Comparison of ENCODE assay signal across 16 cellular contexts in the genomic region with DNA sequence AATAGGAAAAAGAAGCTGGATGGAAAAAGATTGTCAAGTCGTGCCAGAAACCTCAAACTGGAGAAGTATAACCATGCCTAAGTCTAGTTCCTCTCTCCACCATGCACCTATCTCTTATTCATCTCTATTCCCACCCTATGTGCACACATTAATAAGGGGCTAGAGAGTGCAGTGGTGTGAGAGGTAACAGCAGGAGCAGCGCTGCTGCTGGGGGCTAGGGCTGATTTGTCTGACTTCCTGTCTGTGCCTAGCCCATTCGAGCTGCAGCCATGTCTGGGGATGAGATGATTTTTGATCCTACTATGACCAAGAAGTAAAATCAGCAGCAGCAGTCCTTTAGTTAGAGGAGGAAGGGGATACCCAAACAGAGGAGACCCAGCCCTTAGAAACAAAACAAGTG. TPM values are rescaled to one million over a fixed set of nuclear protein-coding genes. Genes with fewer than 3 reads are reported as not detected.
DNase-seq lines count a peak whose midpoint lies in the region; ATAC-seq, FAIRE-seq and TF ChIP-seq lines count a peak whose summit lies in the region.
"Had no signal": no experiment of that assay in that cellular context is flagged by ENCODE, and none has a peak within 500 bp of the region (broad histone marks: within the 10 kb centered on the region; RNA-seq: fewer than 3 reads in every experiment).

No MANE protein-coding gene starts in this region.

- BruUV-seq in K562 (replicated peaks; lab: Mats Ljungman, UMichigan) = no TSS peak
- BruUV-seq in A673 (replicated peaks; lab: Mats Ljungman, UMichigan) = no TSS peak

- H3K9me3 Mint-ChIP-seq in activated naive CD4-positive, alpha-beta T cell treated with anti-CD3 and anti-CD28 coated beads for 36 hours = no peaks in the 10 kb centered on the region
- no peaks in the 10 kb centered on the region for H3K9me3 Mint-ChIP-seq in stimulated activated naive CD8-positive, alpha-beta T cell treated with anti-CD3 and anti-CD28 coated beads, Interleukin-15, amount 100 ng/mL, for 72 hours

- intact Hi-C loops in activated naive CD4-positive, alpha-beta T cell treated with anti-CD3 and anti-CD28 coated beads for 36 hours (cut with micrococcal nuclease) = loop anchor here (1.0 to 5.0 kb wide), 2 partner anchors 43 to 289 kb away; a partner anchor contains a TSS
- intact Hi-C loops in K562 (cut with micrococcal nuclease) = no loop called here
- intact Hi-C loops in A673 (cut with micrococcal nuclease; ENCODE audit: unreplicated experiment) = no loop called here

- H3K27ac ChIP-seq in K562 (ENCODE audit: extremely low read depth, low read depth, low read length) = peak overlapping the region; percentile 9; the same call in 1 of the 3 replicates
- H3K27ac ChIP-seq in A673 (ENCODE audit: low read depth, low read length, poor library complexity, severe bottlenecking) = no peak overlapping the region
- H3K27ac ChIP-seq: heart right ventricle had no signal

- H3K79me2 ChIP-seq in K562 (ENCODE audit: control insufficient read depth, insufficient read depth, low read length) = peaks cover 86% of the 10 kb centered on the region

- H2AFZ ChIP-seq in K562 (ENCODE audit: low read depth, low read length) = no peak overlapping the region

- in situ Hi-C loops in KBM-7 (cut with MboI; ENCODE audit: low pct_unique_long_range_greater_than_20kb, low sequenced_read_pairs) (no loop called here), K562 (cut with MboI) (no loop called here)

- H3K9ac ChIP-seq in K562 (ENCODE audit: insufficient read depth in 1 of 2, low read depth in 2 of 2, low read length in 2 of 2) = no peak overlapping the region

- CTCF ChIA-PET in activated naive CD4-positive, alpha-beta T cell treated with anti-CD3 and anti-CD28 coated beads for 36 hours (lab: Charles Lee) = interaction anchor here (0.6 to 1.2 kb wide), 2 partner anchors 55 to 121 kb away, joined by 3 read pairs; no protein-coding TSS in a partner anchor
- CTCF ChIA-PET in K562 (lab: Yijun Ruan, JAX; ENCODE audit: low intra/inter-chr PET ratio) = no interaction called here
- CTCF ChIA-PET in A673 (lab: Charles Lee) = no interaction called here

- peaks cover 12% of the 10 kb centered on the region; the same call in 2 of the 3 replicates for H3K36me3 ChIP-seq in K562 (ENCODE audit: control insufficient read depth, insufficient read depth, low read length)
- no peaks in the 10 kb centered on the region for H3K36me3 ChIP-seq in A673 (ENCODE audit: insufficient read depth, low read length, poor library complexity, severe bottlenecking)

- TF ChIP-seq EP300 in K562 (IDR thresholded peaks at IDR 0.05; ENCODE audit: low read length) = no peak

- H4K20me1 ChIP-seq in K562 (replicated peaks; ENCODE audit: control insufficient read depth, insufficient read depth, low read length) = peaks cover 5% of the 10 kb centered on the region; the same call in 1 of the 2 replicates

- no peak for TF ChIP-seq RAD21 in K562 (CRISPR knock-in tag; conservative IDR thresholded peaks at IDR 0.05 in 1 of 2, IDR thresholded peaks at IDR 0.05 in 1 of 2)

- peak; percentile 76 for ATAC-seq in K562
- ATAC-seq in stimulated activated naive CD8-positive, alpha-beta T cell treated with anti-CD3 and anti-CD28 coated beads, Interleukin-15, amount 100 ng/mL, for 72 hours = peak; percentile 67
- ATAC-seq: left ventricle myocardium superior had no signal

- H3K4me3 Mint-ChIP-seq in activated naive CD4-positive, alpha-beta T cell treated with anti-CD3 and anti-CD28 coated beads for 36 hours = no peak overlapping the region
- peak overlapping the region; percentile 30 to 36 for H3K4me3 Mint-ChIP-seq in stimulated activated naive CD8-positive, alpha-beta T cell treated with anti-CD3 and anti-CD28 coated beads, Interleukin-15, amount 100 ng/mL, for 72 hours

- no peak overlapping the region for H3K4me3 ChIP-seq in K562
- no peak overlapping the region for H3K4me3 ChIP-seq in A673 (ENCODE audit: low read depth, low read length, poor library complexity, severe bottlenecking)
- H3K4me3 ChIP-seq: heart right ventricle, smooth muscle cell had no signal

- no peaks in the 10 kb centered on the region for H3K27me3 Mint-ChIP-seq in activated naive CD4-positive, alpha-beta T cell treated with anti-CD3 and anti-CD28 coated beads for 36 hours (ENCODE audit: low read depth)
- no peaks in the 10 kb centered on the region for H3K27me3 Mint-ChIP-seq in stimulated activated naive CD8-positive, alpha-beta T cell treated with anti-CD3 and anti-CD28 coated beads, Interleukin-15, amount 100 ng/mL, for 72 hours

- POLR2A ChIA-PET in K562 (lab: Yijun Ruan, JAX) = interaction anchor here (0.9 to 1.3 kb wide), 3 partner anchors 11 to 20 kb away, joined by 3 read pairs; no protein-coding TSS in a partner anchor
- POLR2A ChIA-PET in A673 (lab: Charles Lee; ENCODE audit: low non-redundant PET) = no interaction called here

- peak overlapping the region; percentile 42 for H3K27ac Mint-ChIP-seq in activated naive CD4-positive, alpha-beta T cell treated with anti-CD3 and anti-CD28 coated beads for 36 hours
- H3K27ac Mint-ChIP-seq in stimulated activated naive CD8-positive, alpha-beta T cell treated with anti-CD3 and anti-CD28 coated beads, Interleukin-15, amount 100 ng/mL, for 72 hours = peak overlapping the region in 1 of 2 donors; percentile 89

- H3K9me1 ChIP-seq in K562 (ENCODE audit: control insufficient read depth, insufficient read depth, low read length) = no peaks in the 10 kb centered on the region

- H3K36me3 Mint-ChIP-seq in activated naive CD4-positive, alpha-beta T cell treated with anti-CD3 and anti-CD28 coated beads for 36 hours (ENCODE audit: low read depth) = peaks cover 4% of the 10 kb centered on the region

- peak; percentile 30 for DNase-seq in activated naive CD4-positive, alpha-beta T cell treated with anti-CD3 and anti-CD28 coated beads for 36 hours
- DNase-seq in activated naive CD4-positive, alpha-beta T cell (lab: John Stamatoyannopoulos, UW) = no peak
- DNase-seq in KBM-7 (peak; percentile 39), K562 (ENCODE audit: extremely low read depth in 1 of 4, low spot score in 3 of 4) (peak in 1 of 4 experiments; percentile 17), A673 (ENCODE audit: low spot score) (no peak), middle frontal gyrus (ENCODE audit: extremely low spot score, low spot score) (no peak)
- DNase-seq in stimulated activated naive CD8-positive, alpha-beta T cell treated with anti-CD3 and anti-CD28 coated beads, Interleukin-15, amount 100 ng/mL, for 72 hours = no peak
- no peak for DNase-seq in stimulated activated CD4-positive, alpha-beta T cell treated with anti-CD3 and anti-CD28 coated beads, Interleukin-2, amount 100 ng/mL, for 48 hours
- DNase-seq: activated CD8-positive, alpha-beta memory T cell treated with anti-CD3 and anti-CD28 coated beads, Interleukin-2, amount 50 U/mL, for 48 hours; EL; heart right ventricle; left ventricle myocardium superior; NCI-H446 treated with DMSO at 0.1 percent for 48 hours; T1000 had no signal

- H3K4me1 ChIP-seq in K562 (replicated peaks in 1 of 2; ENCODE audit: control insufficient read depth in 2 of 2, insufficient read depth in 2 of 2, low read length in 2 of 2) (peaks cover 7 to 12% of the 10 kb centered on the region in 2 experiments), A673 (ENCODE audit: insufficient read depth, low read length, poor library complexity, severe bottlenecking) (peaks cover 11% of the 10 kb centered on the region)

- TF ChIP-seq CTCF in K562 (IDR thresholded peaks at IDR 0.05 in 2 of 3, conservative IDR thresholded peaks at IDR 0.05 in 1 of 3; ENCODE audit: insufficient read depth in 2 of 3, low read depth in 1 of 3, low read length in 3 of 3) (no peak), A673 (conservative IDR thresholded peaks at IDR 0.05; ENCODE audit: low read depth, low read length) (no peak)

- WGBS in K562 (ENCODE audit: insufficient coverage, low coverage, missing lambda C conversion rate) = 46% methylated on average over 3 of the region's 3 CpGs

- FAIRE-seq in K562 (lab: Jason Lieb, UNC) = no peak
- FAIRE-seq: endothelial cell of umbilical vein had no signal

- H3K9me3 ChIP-seq in K562 (replicated peaks; ENCODE audit: control insufficient read depth, insufficient read depth, low read depth, low read length) (no peaks in the 10 kb centered on the region), A673 (ENCODE audit: low read depth, low read length, poor library complexity, severe bottlenecking) (no peaks in the 10 kb centered on the region)
- H3K9me3 ChIP-seq: heart right ventricle had no signal

- TF ChIP-seq POLR2A in K562 (conservative IDR thresholded peaks at IDR 0.05) = no peak

- no peaks in the 10 kb centered on the region for H3K27me3 ChIP-seq in K562 (ENCODE audit: control insufficient read depth in 2 of 2, insufficient read depth in 2 of 2, low read length in 2 of 2)
- H3K27me3 ChIP-seq in A673 (replicated peaks; ENCODE audit: insufficient read depth, low read depth, low read length, poor library complexity) = no peaks in the 10 kb centered on the region
- H3K27me3 ChIP-seq: heart right ventricle had no signal

- H3K4me2 ChIP-seq in K562 (ENCODE audit: insufficient read depth, low read length) = no peak overlapping the region
- H3K4me2 ChIP-seq: smooth muscle cell had no signal

- H3K4me1 Mint-ChIP-seq in activated naive CD4-positive, alpha-beta T cell treated with anti-CD3 and anti-CD28 coated beads for 36 hours (ENCODE audit: low read depth) = peaks cover 45% of the 10 kb centered on the region
- H3K4me1 Mint-ChIP-seq in stimulated activated naive CD8-positive, alpha-beta T cell treated with anti-CD3 and anti-CD28 coated beads, Interleukin-15, amount 100 ng/mL, for 72 hours = peaks cover 39% of the 10 kb centered on the region

RNA-seq across cellular contexts. Expression of a gene that starts 43.0 kb away (rescaled TPM):
- 10 to 100 TPM; 23.1 to 25.0 TPM for total RNA-seq in activated naive CD4-positive, alpha-beta T cell treated with anti-CD3 and anti-CD28 coated beads for 36 hours
- total RNA-seq in K562 (2011; cell fraction: chromatin; rRNA removed; ENCODE audit: low replicate concordance) = 57.1 and 190 TPM in 2 replicates
- total RNA-seq in K562 (2011; cell fraction: nucleolus; rRNA removed) = 19.0 and 31.5 TPM in 2 replicates
- total RNA-seq in K562 (2011; cell fraction: nucleoplasm; rRNA removed) = 65.5 and 113 TPM in 2 replicates
- total RNA-seq in K562 (2014; rRNA removed) (25.7 and 38.8 TPM in 2 replicates), K562 (2014; rRNA removed; fragmentation: Illumina TruSeq; extraction: Trizol) (44.5 and 47.8 TPM in 2 replicates), K562 (2015; rRNA removed; fragmentation: Illumina TruSeq; extraction: Trizol) (55.2 and 58.4 TPM in 2 replicates), K562 (2021) (40.8 and 42.1 TPM in 2 replicates), A673 (2021) (46.8 and 50.1 TPM in 2 replicates)
- polyA plus RNA-seq in K562 (2011; rRNA removed) (41.3 and 48.5 TPM in 2 replicates), K562 (2014; fragmentation: Illumina TruSeq; extraction: Trizol) (37.0 and 40.2 TPM in 2 replicates), K562 (2014; fragmentation: Nextera tagmentation; extraction: Ambion mirVana) (10 to 100 TPM in 1 of 2 experiments, 1 to 10 TPM in 1; 9.3 to 12.6 TPM), K562 (2014; rRNA removed) (19.2 and 20.3 TPM in 2 replicates)
- 19.0 and 20.8 TPM in 2 replicates for polyA plus RNA-seq in K562 (2011; cell fraction: cytosol; rRNA removed)
- polyA plus RNA-seq in K562 (2011; cell fraction: nucleus; rRNA removed) = 63.7 and 71.6 TPM in 2 replicates
- polyA plus RNA-seq in K562 (2012) = 21.4 and 22.2 TPM in 2 replicates
- polyA minus RNA-seq in K562 (2011; rRNA and poly(A)+ RNA removed) = 83.2 and 90.5 TPM in 2 replicates
- 44.4 and 48.8 TPM in 2 replicates for polyA minus RNA-seq in K562 (2011; cell fraction: cytosol; rRNA and poly(A)+ RNA removed)
- 31.0 and 64.2 TPM in 2 replicates for polyA minus RNA-seq in K562 (2011; cell fraction: nucleus; rRNA and poly(A)+ RNA removed)

Comparison
In these comparisons a context has a peak if more than half of its experiments do, and no peak if none do; other contexts are left out.
1. DNase-seq: peak in activated naive CD4-positive, alpha-beta T cell treated with anti-CD3 and anti-CD28 coated beads for 36 hours (single experiment) and KBM-7 (single experiment); none in activated naive CD4-positive, alpha-beta T cell (0 of 4), stimulated activated naive CD8-positive, alpha-beta T cell treated with anti-CD3 and anti-CD28 coated beads, Interleukin-15, amount 100 ng/mL, for 72 hours (0 of 2), A673 (single experiment), middle frontal gyrus (single experiment) and stimulated activated CD4-positive, alpha-beta T cell treated with anti-CD3 and anti-CD28 coated beads, Interleukin-2, amount 100 ng/mL, for 48 hours (0 of 2).